Comparison of ENCODE assay signal across 15 cellular contexts in the genomic region with DNA sequence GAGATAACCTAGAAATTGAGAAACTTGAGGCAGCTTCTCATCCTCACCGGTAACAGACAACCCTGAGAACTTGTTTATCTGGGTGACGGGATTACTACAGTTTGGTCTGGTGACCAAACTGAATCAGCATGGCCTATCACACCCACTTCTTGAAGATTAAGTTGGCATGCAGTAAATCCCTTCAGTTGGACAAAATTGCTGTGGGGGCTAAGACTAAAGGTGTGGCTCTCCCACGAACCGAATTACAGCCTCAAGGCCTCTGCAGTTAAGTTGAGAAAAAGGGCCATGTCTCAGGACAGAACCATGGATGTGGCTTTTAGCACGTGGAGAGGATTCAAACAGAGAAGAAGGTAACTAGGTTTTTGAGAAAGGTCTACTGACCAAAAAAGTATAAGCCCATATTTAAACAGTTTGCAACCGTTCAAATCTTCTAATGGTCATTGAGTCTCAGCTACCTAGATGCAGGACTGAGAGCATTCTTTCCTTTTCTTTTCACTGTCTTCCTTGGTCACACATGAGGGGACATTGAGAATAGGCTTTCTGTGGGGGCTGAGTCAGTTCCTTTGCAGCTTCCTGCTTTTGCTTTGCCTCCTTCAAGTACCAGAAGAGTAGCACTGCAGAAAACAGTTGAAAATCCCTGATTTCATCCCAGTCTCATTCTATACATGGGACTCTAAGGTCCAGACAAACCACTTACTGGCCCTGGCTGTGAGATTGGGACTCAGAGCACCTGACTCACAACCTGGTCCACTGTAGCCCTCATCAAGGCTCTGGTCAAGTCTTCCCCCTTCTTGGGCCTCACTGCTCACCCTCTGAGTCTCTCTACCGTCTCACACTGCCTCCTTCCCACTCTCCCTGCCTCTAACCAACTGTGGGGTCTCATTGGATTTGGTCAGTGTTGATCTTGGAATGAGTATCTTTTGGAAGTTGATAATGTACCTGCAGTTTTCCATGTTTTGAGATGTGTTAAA. TPM values are rescaled to one million over a fixed set of nuclear protein-coding genes. Genes with fewer than 3 reads are reported as not detected.
DNase-seq lines count a peak whose midpoint lies in the region; ATAC-seq and TF ChIP-seq lines count a peak whose summit lies in the region.
"Had no signal": no experiment of that assay in that cellular context is flagged by ENCODE, and none has a peak within 500 bp of the region (broad histone marks: within the 10 kb centered on the region; RNA-seq: fewer than 3 reads in every experiment).

No MANE protein-coding gene starts in this region.

- no peaks in the 10 kb centered on the region for H3K36me3 Mint-ChIP-seq in endodermal cell (ENCODE audit: low read depth)
- H3K36me3 Mint-ChIP-seq in neural progenitor cell, result no peaks in the 10 kb centered on the region
- no peaks in the 10 kb centered on the region for H3K36me3 Mint-ChIP-seq in activated naive CD8-positive, alpha-beta T cell treated with anti-CD3 and anti-CD28 coated beads, Interleukin-2, amount 50 U/mL, for 24 hours (ENCODE audit: low read depth)
- H3K36me3 Mint-ChIP-seq: naive thymus-derived CD8-positive, alpha-beta T cell had no signal

- H2AFZ ChIP-seq in neural progenitor cell (replicated peaks), result peak overlapping the region; percentile 78

- H3F3A ChIP-seq in neural progenitor cell (ENCODE audit: low read depth), result no peaks in the 10 kb centered on the region

- H3K27me3 Mint-ChIP-seq in endodermal cell (ENCODE audit: insufficient read depth) (no peaks in the 10 kb centered on the region), neural progenitor cell (ENCODE audit: insufficient read depth, low read depth) (no peaks in the 10 kb centered on the region)
- H3K27me3 Mint-ChIP-seq in activated naive CD8-positive, alpha-beta T cell treated with anti-CD3 and anti-CD28 coated beads, Interleukin-2, amount 50 U/mL, for 24 hours, result peaks cover 8% of the 10 kb centered on the region

- ATAC-seq in activated naive CD8-positive, alpha-beta T cell treated with anti-CD3 and anti-CD28 coated beads, Interleukin-2, amount 50 U/mL, for 24 hours, result no peak
- ATAC-seq: naive thymus-derived CD8-positive, alpha-beta T cell had no signal

- DNase-seq in GF-D8 (lab: John Stamatoyannopoulos, UW) (peak; percentile 17), M059J (ENCODE audit: low read depth) (peak; percentile 46), endodermal cell (no peak), neural progenitor cell (ENCODE audit: low spot score) (peak; percentile 32), AG08395 (ENCODE audit: low spot score) (no peak), GM13976 (ENCODE audit: low spot score) (no peak), T-helper 9 cell (no peak)
- DNase-seq in activated naive CD8-positive, alpha-beta T cell treated with anti-CD3 and anti-CD28 coated beads, Interleukin-2, amount 50 U/mL, for 24 hours, result no peak
- DNase-seq: C1 segment of cervical spinal cord; DMS79 treated with DMSO at 0.1 percent for 48 hours; effector CD4-positive, alpha-beta T cell; naive thymus-derived CD8-positive, alpha-beta T cell; NCI-H2171; SW 1271 had no signal

- H3K79me2 ChIP-seq in neural progenitor cell (ENCODE audit: low read depth), result no peaks in the 10 kb centered on the region

- H3K27ac ChIP-seq in endodermal cell (ENCODE audit: low read depth, low read length), result no peak overlapping the region
- H3K27ac ChIP-seq in neural progenitor cell, result no peak overlapping the region

- H3K9ac ChIP-seq in endodermal cell (ENCODE audit: extremely low read depth, low read length, poor library complexity, severe bottlenecking) (no peak overlapping the region), neural progenitor cell (no peak overlapping the region)

- H3K4me1 Mint-ChIP-seq in endodermal cell (peaks cover 43% of the 10 kb centered on the region), neural progenitor cell (peaks cover 30% of the 10 kb centered on the region)
- H3K4me1 Mint-ChIP-seq in activated naive CD8-positive, alpha-beta T cell treated with anti-CD3 and anti-CD28 coated beads, Interleukin-2, amount 50 U/mL, for 24 hours, result no peaks in the 10 kb centered on the region
- H3K4me1 Mint-ChIP-seq: naive thymus-derived CD8-positive, alpha-beta T cell had no signal

- peak overlapping the region; percentile 35 for H3K4me3 ChIP-seq in endodermal cell (ENCODE audit: low read length)
- H3K4me3 ChIP-seq in neural progenitor cell, result no peak overlapping the region

- H3K4me2 ChIP-seq in neural progenitor cell, result peak overlapping the region; percentile 50

- no peaks in the 10 kb centered on the region for H4K20me1 ChIP-seq in neural progenitor cell (ENCODE audit: low read depth)

- in situ Hi-C loops in GM13976 (cut with MboI; ENCODE audit: low sequenced_read_pairs, unreplicated experiment), result no loop called here

- no peaks in the 10 kb centered on the region for H3K9me3 Mint-ChIP-seq in endodermal cell
- peaks cover 4% of the 10 kb centered on the region for H3K9me3 Mint-ChIP-seq in neural progenitor cell
- no peaks in the 10 kb centered on the region for H3K9me3 Mint-ChIP-seq in activated naive CD8-positive, alpha-beta T cell treated with anti-CD3 and anti-CD28 coated beads, Interleukin-2, amount 50 U/mL, for 24 hours
- H3K9me3 Mint-ChIP-seq: activated T-helper 1 cell treated with anti-CD3 and anti-CD28 coated beads, Interleukin-12 subunit alpha, Interleukin-12 subunit beta, Interleukin-2, Interleukin-4 antibody, amounts not matched to agents 30 ng/mL and 10 ng/mL and 1 ng/mL, durations not matched to agents 14 hours and 24 hours and 36 hours; naive thymus-derived CD8-positive, alpha-beta T cell had no signal

- H3K9me3 ChIP-seq in endodermal cell (ENCODE audit: control insufficient read depth, low read length) (no peaks in the 10 kb centered on the region), neural progenitor cell (ENCODE audit: low read depth) (no peaks in the 10 kb centered on the region)

- peaks cover 19% of the 10 kb centered on the region for H3K4me1 ChIP-seq in endodermal cell (ENCODE audit: control insufficient read depth, insufficient read depth, low read length)
- peaks cover 19% of the 10 kb centered on the region for H3K4me1 ChIP-seq in neural progenitor cell

- H3K27ac Mint-ChIP-seq in endodermal cell, result peak overlapping the region; percentile 40
- H3K27ac Mint-ChIP-seq in neural progenitor cell, result peak overlapping the region; percentile 92
- H3K27ac Mint-ChIP-seq in activated naive CD8-positive, alpha-beta T cell treated with anti-CD3 and anti-CD28 coated beads, Interleukin-2, amount 50 U/mL, for 24 hours, result no peak overlapping the region
- H3K27ac Mint-ChIP-seq: activated T-helper 1 cell treated with anti-CD3 and anti-CD28 coated beads, Interleukin-12 subunit alpha, Interleukin-12 subunit beta, Interleukin-2, Interleukin-4 antibody, amounts not matched to agents 30 ng/mL and 10 ng/mL and 1 ng/mL, durations not matched to agents 14 hours and 24 hours and 36 hours; naive thymus-derived CD8-positive, alpha-beta T cell had no signal

- WGBS in endodermal cell (ENCODE audit: insufficient coverage in 1 of 2, insufficient read length in 1 of 2), 2 experiments, result 70 to 73% methylated on average over 6 to 7 of the region's 7 CpGs

- no peaks in the 10 kb centered on the region for H3K27me3 ChIP-seq in endodermal cell (ENCODE audit: control insufficient read depth, insufficient read depth, low read length, poor library complexity, severe bottlenecking)
- no peaks in the 10 kb centered on the region for H3K27me3 ChIP-seq in neural progenitor cell

- no peak overlapping the region for H3K4me3 Mint-ChIP-seq in endodermal cell
- H3K4me3 Mint-ChIP-seq in neural progenitor cell, result no peak overlapping the region
- no peak overlapping the region for H3K4me3 Mint-ChIP-seq in activated naive CD8-positive, alpha-beta T cell treated with anti-CD3 and anti-CD28 coated beads, Interleukin-2, amount 50 U/mL, for 24 hours
- H3K4me3 Mint-ChIP-seq: activated T-helper 1 cell treated with anti-CD3 and anti-CD28 coated beads, Interleukin-12 subunit alpha, Interleukin-12 subunit beta, Interleukin-2, Interleukin-4 antibody, amounts not matched to agents 30 ng/mL and 10 ng/mL and 1 ng/mL, durations not matched to agents 14 hours and 24 hours and 36 hours; naive thymus-derived CD8-positive, alpha-beta T cell had no signal

- H3K36me3 ChIP-seq in endodermal cell (ENCODE audit: control insufficient read depth, insufficient read depth, low read length), result no peaks in the 10 kb centered on the region
- H3K36me3 ChIP-seq in neural progenitor cell, result no peaks in the 10 kb centered on the region

- TF ChIP-seq CTCF in endodermal cell (conservative IDR thresholded peaks at IDR 0.05) (no peak), neural progenitor cell (IDR thresholded peaks at IDR 0.05) (no peak), GM13976 (IDR thresholded peaks at IDR 0.05; ENCODE audit: borderline replicate concordance, control extremely low read depth, extremely low read depth, insufficient read depth, missing control alignments) (no peak)

RNA-seq across cellular contexts. Expression of a gene that starts 30.9 kb away (rescaled TPM):
- total RNA-seq in M059J (2014; rRNA removed; shearing (Covaris generic)), result 0.02 and 0.22 TPM in 2 replicates
- total RNA-seq in endodermal cell (under 1 TPM in 1 of 2 donors, not detected in 1; 0.07 TPM), neural progenitor cell (ENCODE audit: low replicate concordance) (not detected in 2 replicates)
- polyA plus RNA-seq in endodermal cell (2013, experiment 1 of 2), result not detected
- polyA plus RNA-seq in endodermal cell (2013, experiment 2 of 2), result not detected
- total RNA-seq: activated T-helper 1 cell treated with anti-CD3 and anti-CD28 coated beads, Interleukin-12 subunit alpha, Interleukin-12 subunit beta, Interleukin-2, Interleukin-4 antibody, amounts not matched to agents 30 ng/mL and 10 ng/mL and 1 ng/mL, durations not matched to agents 14 hours and 24 hours and 36 hours; naive thymus-derived CD8-positive, alpha-beta T cell had no signal
- polyA plus RNA-seq: naive thymus-derived CD8-positive, alpha-beta T cell had no signal

RNA-seq across cellular contexts. Expression of a gene that starts 46.8 kb away (rescaled TPM):
- total RNA-seq in M059J (2014; rRNA removed; shearing (Covaris generic)), result 11.9 and 17.5 TPM in 2 replicates
- total RNA-seq in endodermal cell (10 to 100 TPM; 22.3 to 23.9 TPM), neural progenitor cell (ENCODE audit: low replicate concordance) (14.0 and 20.1 TPM in 2 replicates)
- polyA plus RNA-seq in endodermal cell (2013, experiment 1 of 2), result 10.8 TPM
- polyA plus RNA-seq in endodermal cell (2013, experiment 2 of 2), result 11.3 TPM

Comparison
In these comparisons a context has a peak if more than half of its experiments do, and no peak if none do; other contexts are left out.
1. DNase-seq: peak in GF-D8 (single experiment), M059J (single experiment) and neural progenitor cell (single experiment); none in endodermal cell (single experiment), AG08395 (single experiment), GM13976 (single experiment), activated naive CD8-positive, alpha-beta T cell treated with anti-CD3 and anti-CD28 coated beads, Interleukin-2, amount 50 U/mL, for 24 hours (single experiment) and T-helper 9 cell (single experiment).